ENCODE assay signal across 8 cellular contexts in genomic region chr1:77281491-77282186, GRCh38. TPM values are rescaled to one million over a fixed set of nuclear protein-coding genes. Genes with fewer than 3 reads are reported as not detected.
A peak's percentile ranks its signal among the peaks of the same experiment; 100 is the strongest.
DNase-seq lines count a peak whose midpoint lies in the region; FAIRE-seq and TF ChIP-seq lines count a peak whose summit lies in the region.

Gene AK5 (plus strand): TSS chr1:77282019. CDS start chr1:77282314, 295 bp downstream.

- peak within 1 kb of the TSS; percentile 76 for H3K4me3 Mint-ChIP-seq in activated T-cell treated with anti-CD3 and anti-CD28 coated beads, Interleukin-2, amount 50 U/mL, for 24 hours

- peak within 1 kb of the TSS; percentile 25 to 70 (median 45) for H3K4me3 ChIP-seq in esophagus squamous epithelium

- intact Hi-C loops in esophagus squamous epithelium (cut with DNase I), result no loop called here

- H3K4me1 Mint-ChIP-seq in activated T-cell treated with anti-CD3 and anti-CD28 coated beads, Interleukin-2, amount 50 U/mL, for 24 hours (ENCODE audit: low read depth), result peaks cover 38% of the 10 kb centered on the region

- H3K27me3 ChIP-seq in esophagus squamous epithelium, result peaks cover 0 to 75% (median 5%) of the 10 kb centered on the region in 4 donors

- FAIRE-seq in H54 (lab: Jason Lieb, UNC), result no peak

- no peaks in the 10 kb centered on the region for H3K9me3 ChIP-seq in esophagus squamous epithelium

- WGBS in esophagus squamous epithelium, 2 donors, result 9 to 24% methylated on average over 4 to 13 of the region's 71 CpGs

- peak within 1 kb of the TSS; percentile 51 for H3K27ac Mint-ChIP-seq in activated T-cell treated with anti-CD3 and anti-CD28 coated beads, Interleukin-2, amount 50 U/mL, for 24 hours

- H3K4me1 ChIP-seq in esophagus squamous epithelium, result peaks cover 0 to 20% (median 10%) of the 10 kb centered on the region in 3 donors

- H3K9me3 Mint-ChIP-seq in activated T-cell treated with anti-CD3 and anti-CD28 coated beads, Interleukin-2, amount 50 U/mL, for 24 hours, result no peaks in the 10 kb centered on the region

- peaks cover 12% of the 10 kb centered on the region for H3K27me3 Mint-ChIP-seq in activated T-cell treated with anti-CD3 and anti-CD28 coated beads, Interleukin-2, amount 50 U/mL, for 24 hours

- no peak within 1 kb of the TSS for H3K27ac ChIP-seq in esophagus squamous epithelium

- no peak for TF ChIP-seq CTCF in esophagus squamous epithelium (IDR thresholded peaks at IDR 0.05)

- no peaks in the 10 kb centered on the region for H3K36me3 Mint-ChIP-seq in activated T-cell treated with anti-CD3 and anti-CD28 coated beads, Interleukin-2, amount 50 U/mL, for 24 hours (ENCODE audit: low read depth)

- TF ChIP-seq POLR2A in H54 (IDR thresholded peaks at IDR 0.05; ENCODE audit: low read depth, low read length), result 0 out of 2 replicates have a peak, but pooled peaks have one; percentile 34
- no peak for TF ChIP-seq POLR2A in esophagus squamous epithelium (IDR thresholded peaks at IDR 0.05)

- no peaks in the 10 kb centered on the region for H3K36me3 ChIP-seq in esophagus squamous epithelium

- peak; percentile 85 for DNase-seq in COLO668 (lab: John Stamatoyannopoulos, UW; ENCODE audit: unreplicated experiment)
- DNase-seq in H54 (ENCODE audit: insufficient read length, low spot score), result peak; percentile 30
- DNase-seq in NCI-H2171 (lab: John Stamatoyannopoulos, UW), result peak; percentile 49
- DNase-seq in activated T-cell treated with anti-CD3 and anti-CD28 coated beads, Interleukin-2, amount 50 U/mL, for 24 hours, result peak; percentile 78
- no peak for DNase-seq in esophagus squamous epithelium (lab: John Stamatoyannopoulos, UW)
- DNase-seq in myocyte (ENCODE audit: low read depth), result peak; percentile 76
- peak; percentile 23 to 67 (median 50) for DNase-seq in stimulated activated naive CD4-positive, alpha-beta T cell (lab: John Stamatoyannopoulos, UW)
- DNase-seq in NCI-H187 (lab: John Stamatoyannopoulos, UW), result no peak

RNA-seq across cellular contexts. Expression of gene AK5, which starts in this region (rescaled TPM):
- not detected for total RNA-seq in esophagus squamous epithelium
- total RNA-seq in myocyte, result 77.7 and 92.6 TPM in 2 replicates
- polyA plus RNA-seq in myocyte (2012), result 39.0 TPM

Comparison
In these comparisons a context has a peak if more than half of its experiments do, and no peak if none do; other contexts are left out.
1. RNA of gene AK5 (total RNA-seq): 77.7 to 92.6 TPM in myocyte; not detected in esophagus squamous epithelium; every median in the first group is over 10 times any median in the second.
2. DNase-seq: peak in COLO668 (single experiment), H54 (single experiment), NCI-H2171 (single experiment), activated T-cell treated with anti-CD3 and anti-CD28 coated beads, Interleukin-2, amount 50 U/mL, for 24 hours (single experiment), myocyte (single experiment) and stimulated activated naive CD4-positive, alpha-beta T cell (6 of 6); none in esophagus squamous epithelium (single experiment) and NCI-H187 (0 of 2).